11 cellular contexts compared by ENCODE assay signal in genomic region chr7:75963383-75963995, GRCh38. TPM values are rescaled to one million over a fixed set of nuclear protein-coding genes. Genes with fewer than 3 reads are reported as not detected.
DNase-seq lines count a peak whose midpoint lies in the region; ATAC-seq and TF ChIP-seq lines count a peak whose summit lies in the region.
"Had no signal": no experiment of that assay in that cellular context is flagged by ENCODE, and none has a peak within 500 bp of the region (broad histone marks: within the 10 kb centered on the region; RNA-seq: fewer than 3 reads in every experiment).

No MANE protein-coding gene starts in this region.

- no peaks in the 10 kb centered on the region for H3K79me2 ChIP-seq in osteoblast (ENCODE audit: insufficient read depth, low read length)

- H3K4me2 ChIP-seq in osteoblast (ENCODE audit: insufficient read depth, low read length): peak overlapping the region; percentile 58

- TF ChIP-seq POLR2A in body of pancreas (IDR thresholded peaks at IDR 0.05): no peak

- H3K27me3 ChIP-seq in body of pancreas (no peaks in the 10 kb centered on the region), heart right ventricle (no peaks in the 10 kb centered on the region), osteoblast (ENCODE audit: insufficient read depth, low read length) (no peaks in the 10 kb centered on the region)
- H3K27me3 ChIP-seq in naive thymus-derived CD4-positive, alpha-beta T cell (ENCODE audit: control insufficient read depth in 2 of 2, insufficient read depth in 2 of 2, low read length in 2 of 2): no peaks in the 10 kb centered on the region

- peak overlapping the region in 3 of 4 donors; percentile 45 to 71 (median 65) for H3K27ac ChIP-seq in body of pancreas
- H3K27ac ChIP-seq in heart right ventricle: peak overlapping the region; percentile 78 to 95 (median 85)
- peak overlapping the region; percentile 95 for H3K27ac ChIP-seq in osteoblast (ENCODE audit: low read depth, low read length)
- no peak overlapping the region for H3K27ac ChIP-seq in naive thymus-derived CD4-positive, alpha-beta T cell (ENCODE audit: low read depth, low read length)

- H3K4me3 ChIP-seq in body of pancreas (no peak overlapping the region), heart right ventricle (no peak overlapping the region), osteoblast (ENCODE audit: insufficient read depth, low read length) (no peak overlapping the region)
- no peak overlapping the region for H3K4me3 ChIP-seq in naive thymus-derived CD4-positive, alpha-beta T cell (ENCODE audit: low read length)

- no peak for ATAC-seq in body of pancreas
- peak in 6 of 8 donors; percentile 5 to 47 (median 28) for ATAC-seq in heart right ventricle
- no peak for ATAC-seq in naive thymus-derived CD4-positive, alpha-beta T cell
- no peak for ATAC-seq in natural killer cell

- H3K27me3 Mint-ChIP-seq in type B pancreatic cell (no peaks in the 10 kb centered on the region), natural killer cell (ENCODE audit: low read depth in 2 of 2) (no peaks in the 10 kb centered on the region)
- H3K27me3 Mint-ChIP-seq in naive thymus-derived CD4-positive, alpha-beta T cell: no peaks in the 10 kb centered on the region

- H3K9me3 Mint-ChIP-seq in type B pancreatic cell (no peaks in the 10 kb centered on the region), natural killer cell (no peaks in the 10 kb centered on the region)
- H3K9me3 Mint-ChIP-seq in naive thymus-derived CD4-positive, alpha-beta T cell: peaks cover 0 to 2% (median 0%) of the 10 kb centered on the region in 11 donors

- no peaks in the 10 kb centered on the region for H3K36me3 ChIP-seq in body of pancreas (replicated peaks in 1 of 2; ENCODE audit: insufficient read depth in 1 of 2, low read depth in 2 of 2)
- H3K36me3 ChIP-seq in heart right ventricle: peaks cover 0 to 29% (median 0%) of the 10 kb centered on the region in 9 donors
- no peaks in the 10 kb centered on the region for H3K36me3 ChIP-seq in osteoblast (ENCODE audit: insufficient read depth, low read length)
- H3K36me3 ChIP-seq in naive thymus-derived CD4-positive, alpha-beta T cell (ENCODE audit: control insufficient read depth in 2 of 3, insufficient read depth in 3 of 3, low read length in 3 of 3): peaks cover 0 to 33% (median 0%) of the 10 kb centered on the region in 3 experiments

- H3K9me3 ChIP-seq in body of pancreas (no peaks in the 10 kb centered on the region), heart right ventricle (no peaks in the 10 kb centered on the region), osteoblast (ENCODE audit: low read depth, low read length) (no peaks in the 10 kb centered on the region)
- H3K9me3 ChIP-seq in naive thymus-derived CD4-positive, alpha-beta T cell (ENCODE audit: control insufficient read depth in 2 of 3, low read length in 3 of 3): no peaks in the 10 kb centered on the region

- intact Hi-C loops in body of pancreas (cut with DNase I): no loop called here
- intact Hi-C loops in heart right ventricle (cut with DNase I): loop anchor here in 5 of 10 donors (5.0 kb wide), 1 partner anchor 46 kb away; the partner anchor contains the start of gene POR (in 5 of the 5)
- intact Hi-C loops in naive thymus-derived CD4-positive, alpha-beta T cell (cut with micrococcal nuclease): no loop called here
- intact Hi-C loops in natural killer cell (cut with micrococcal nuclease): no loop called here

- CTCF ChIA-PET in naive thymus-derived CD4-positive, alpha-beta T cell (lab: Charles Lee): no interaction called here

- H3K27ac Mint-ChIP-seq in type B pancreatic cell (peak overlapping the region; percentile 71), natural killer cell (peak overlapping the region in 1 of 2 donors; percentile 63)
- H3K27ac Mint-ChIP-seq in naive thymus-derived CD4-positive, alpha-beta T cell: peak overlapping the region in 2 of 9 donors; percentile 9 to 66

- no peak overlapping the region for H3K4me3 Mint-ChIP-seq in type B pancreatic cell
- no peak overlapping the region for H3K4me3 Mint-ChIP-seq in naive thymus-derived CD4-positive, alpha-beta T cell
- no peak overlapping the region for H3K4me3 Mint-ChIP-seq in natural killer cell

- no peak for DNase-seq in body of pancreas
- peak in 1 of 2 donors; percentile 30 for DNase-seq in heart right ventricle
- peak; percentile 82 for DNase-seq in osteoblast (ENCODE audit: insufficient read length, low spot score, missing footprints)
- DNase-seq in type B pancreatic cell (ENCODE audit: extremely low spot score, unreplicated experiment): no peak
- DNase-seq in hypothalamus (lab: John Stamatoyannopoulos, UW): no peak
- DNase-seq in naive thymus-derived CD4-positive, alpha-beta T cell: no peak
- no peak for DNase-seq in natural killer cell
- no peak for DNase-seq in NCI-H2107 treated with DMSO at 0.1 percent for 48 hours (lab: John Stamatoyannopoulos, UW; ENCODE audit: unreplicated experiment)
- DNase-seq: H7, KBM-7, NCI-H2081 had no signal

- H3K4me1 Mint-ChIP-seq in type B pancreatic cell (ENCODE audit: unreplicated experiment): peaks cover 44% of the 10 kb centered on the region
- peaks cover 0 to 13% (median 3%) of the 10 kb centered on the region in 7 donors for H3K4me1 Mint-ChIP-seq in naive thymus-derived CD4-positive, alpha-beta T cell
- H3K4me1 Mint-ChIP-seq in natural killer cell: peaks cover 0 to 6% of the 10 kb centered on the region in 2 donors

- POLR2A ChIA-PET in naive thymus-derived CD4-positive, alpha-beta T cell (lab: Charles Lee): no interaction called here

- WGBS in body of pancreas, 2 donors: 79 to 80% methylated on average over 7 to 9 of the region's 9 CpGs
- 42 to 45% methylated on average over 9 of the region's 9 CpGs for WGBS in heart right ventricle, 2 donors

- H2AFZ ChIP-seq in osteoblast (ENCODE audit: low read length): peak overlapping the region; percentile 44

- no peak for TF ChIP-seq CTCF in body of pancreas (IDR thresholded peaks at IDR 0.05)
- no peak for TF ChIP-seq CTCF in heart right ventricle (IDR thresholded peaks at IDR 0.05)
- TF ChIP-seq CTCF in osteoblast (IDR thresholded peaks at IDR 0.05; ENCODE audit: extremely low read depth, low read depth, low read length): no peak
- no peak for TF ChIP-seq CTCF in type B pancreatic cell (conservative IDR thresholded peaks at IDR 0.05)
- TF ChIP-seq CTCF in natural killer cell (IDR thresholded peaks at IDR 0.05): no peak

- no peaks in the 10 kb centered on the region for H4K20me1 ChIP-seq in osteoblast (ENCODE audit: insufficient read depth, low read length)

- H3K36me3 Mint-ChIP-seq in type B pancreatic cell (peaks cover 12% of the 10 kb centered on the region), natural killer cell (no peaks in the 10 kb centered on the region)
- H3K36me3 Mint-ChIP-seq in naive thymus-derived CD4-positive, alpha-beta T cell: peaks cover 2 to 24% (median 12%) of the 10 kb centered on the region in 5 donors

- peaks cover 22% of the 10 kb centered on the region for H3K4me1 ChIP-seq in body of pancreas
- peaks cover 34 to 71% (median 60%) of the 10 kb centered on the region in 9 donors for H3K4me1 ChIP-seq in heart right ventricle
- H3K4me1 ChIP-seq in osteoblast (ENCODE audit: insufficient read depth, low read length): peaks cover 24% of the 10 kb centered on the region
- no peaks in the 10 kb centered on the region for H3K4me1 ChIP-seq in naive thymus-derived CD4-positive, alpha-beta T cell (ENCODE audit: control insufficient read depth in 2 of 2, insufficient read depth in 2 of 2, low read length in 2 of 2)

RNA-seq across cellular contexts. Expression of gene TMEM120A, which starts 30.9 kb away (rescaled TPM):
- total RNA-seq in body of pancreas (10 to 100 TPM; 22.1 to 35.0 TPM), heart right ventricle (100 to 1,000 TPM; 132 to 192 (median 149) TPM), osteoblast (25.3 and 32.1 TPM in 2 replicates), type B pancreatic cell (ENCODE audit: low replicate concordance) (22.5 and 37.1 TPM in 2 replicates), natural killer cell (10 to 100 TPM; 24.3 to 38.1 (median 34.6) TPM)
- 100 to 1,000 TPM; 179 to 220 TPM for polyA plus RNA-seq in heart right ventricle
- 10 to 100 TPM; 19.1 to 38.6 (median 35.6) TPM for total RNA-seq in naive thymus-derived CD4-positive, alpha-beta T cell
- 10 to 100 TPM; 23.2 to 25.2 TPM for polyA plus RNA-seq in naive thymus-derived CD4-positive, alpha-beta T cell

RNA-seq across cellular contexts. Expression of gene POR, which starts 48.5 kb away (rescaled TPM):
- 100 to 1,000 TPM in 1 of 2 donors, 10 to 100 TPM in 1; 54.2 to 118 TPM for total RNA-seq in body of pancreas
- 100 to 1,000 TPM in 1 of 10 donors, 10 to 100 TPM in 9; 37.3 to 203 (median 59.3) TPM for total RNA-seq in heart right ventricle
- polyA plus RNA-seq in heart right ventricle: 100 to 1,000 TPM; 104 to 185 TPM
- total RNA-seq in osteoblast: 70.4 and 73.1 TPM in 2 replicates
- total RNA-seq in type B pancreatic cell (ENCODE audit: low replicate concordance): 122 and 153 TPM in 2 replicates
- 10 to 100 TPM; 45.9 to 72.3 (median 69.7) TPM for total RNA-seq in naive thymus-derived CD4-positive, alpha-beta T cell
- 10 to 100 TPM; 41.6 to 69.2 TPM for polyA plus RNA-seq in naive thymus-derived CD4-positive, alpha-beta T cell
- total RNA-seq in natural killer cell: 10 to 100 TPM; 56.0 to 60.5 (median 58.3) TPM

Comparison
In these comparisons a context has a peak if more than half of its experiments do, and no peak if none do; other contexts are left out.
1. ATAC-seq: peak in heart right ventricle (6 of 8); none in body of pancreas (single experiment), naive thymus-derived CD4-positive, alpha-beta T cell (single experiment) and natural killer cell (0 of 3).